In genomic region chr15:59229453-59229852, GRCh38 we compare ENCODE assay signal across 2 cellular contexts.
TF ChIP-seq lines count a peak whose summit lies in the region.

No MANE protein-coding gene starts in this region.

TF ChIP-seq in HepG2, 621 proteins besides CTCF, POLR2A, EP300 and RAD21:
- TF ChIP-seq CEBPB (IDR thresholded peaks at IDR 0.05; ENCODE audit: borderline replicate concordance, low read depth, low read length) (peak; percentile 78; the same call in 1 of the 2 replicates), KDM6A (CRISPR knock-in tag; IDR thresholded peaks at IDR 0.05; ENCODE audit: low read depth) (no peak), ARNT (IDR thresholded peaks at IDR 0.05) (no peak), ZNF776 (CRISPR knock-in tag; IDR thresholded peaks at IDR 0.05) (no peak), ZFP82 (CRISPR knock-in tag; IDR thresholded peaks at IDR 0.05; ENCODE audit: borderline replicate concordance) (no peak), RXRA (CRISPR knock-in tag; IDR thresholded peaks at IDR 0.05) (no peak), IKZF4 (CRISPR knock-in tag; IDR thresholded peaks at IDR 0.05; ENCODE audit: borderline replicate concordance, low read depth, not compliant biosample characterization) (no peak), FOXK2 (IDR thresholded peaks at IDR 0.05) (no peak)

TF ChIP-seq in IMR-90, 13 proteins besides CTCF, POLR2A, EP300 and RAD21:
- TF ChIP-seq RFX5 (IDR thresholded peaks at IDR 0.05; ENCODE audit: low read depth, low read length), result no peak
- TF ChIP-seq CEBPB (IDR thresholded peaks at IDR 0.05; ENCODE audit: low read depth, low read length), result peak; percentile 86
- no peak for TF ChIP-seq RCOR1 (IDR thresholded peaks at IDR 0.05; ENCODE audit: insufficient replicate concordance, low read length)
- no peak for TF ChIP-seq BHLHE40 (IDR thresholded peaks at IDR 0.05; ENCODE audit: low read depth, low read length)
- TF ChIP-seq MAFK (IDR thresholded peaks at IDR 0.05; ENCODE audit: low read depth, low read length), result no peak
- no peak for TF ChIP-seq MAZ (IDR thresholded peaks at IDR 0.05; ENCODE audit: borderline replicate concordance, low read depth, low read length)
- TF ChIP-seq, protein P1, sequence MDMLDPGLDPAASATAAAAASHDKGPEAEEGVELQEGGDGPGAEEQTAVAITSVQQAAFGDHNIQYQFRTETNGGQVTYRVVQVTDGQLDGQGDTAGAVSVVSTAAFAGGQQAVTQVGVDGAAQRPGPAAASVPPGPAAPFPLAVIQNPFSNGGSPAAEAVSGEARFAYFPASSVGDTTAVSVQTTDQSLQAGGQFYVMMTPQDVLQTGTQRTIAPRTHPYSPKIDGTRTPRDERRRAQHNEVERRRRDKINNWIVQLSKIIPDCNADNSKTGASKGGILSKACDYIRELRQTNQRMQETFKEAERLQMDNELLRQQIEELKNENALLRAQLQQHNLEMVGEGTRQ (IDR thresholded peaks at IDR 0.05; ENCODE audit: low read depth, low read length), result no peak
- TF ChIP-seq CHD1 (IDR thresholded peaks at IDR 0.05; ENCODE audit: low read depth, low read length), result no peak
